ENCODE assay signal across 22 cellular contexts in genomic region chr1:217674330-217674729, GRCh38. TPM values are rescaled to one million over a fixed set of nuclear protein-coding genes. Genes with fewer than 3 reads are reported as not detected.
DNase-seq lines count a peak whose midpoint lies in the region; ATAC-seq and TF ChIP-seq lines count a peak whose summit lies in the region.
"Had no signal": no experiment of that assay in that cellular context is flagged by ENCODE, and none has a peak within 500 bp of the region (broad histone marks: within the 10 kb centered on the region; RNA-seq: fewer than 3 reads in every experiment).

No MANE protein-coding gene starts in this region.

- peak overlapping the region in 2 of 3 experiments; percentile 25 to 36; a peak in 3 of 7 replicates for H3K27ac Mint-ChIP-seq in H9
- H3K27ac Mint-ChIP-seq in stimulated activated effector memory CD8-positive, alpha-beta T cell treated with anti-CD3 and anti-CD28 coated beads, Interleukin-12 subunit alpha, Interleukin-12 subunit beta, amount 100 ng/mL, for 72 hours: no peak overlapping the region
- no peak overlapping the region for H3K27ac Mint-ChIP-seq in T-helper 17 cell
- H3K27ac Mint-ChIP-seq: CD4-positive, alpha-beta T cell had no signal

- H3K23ac ChIP-seq in H9 (ENCODE audit: insufficient read length, low read depth, low read length): no peak overlapping the region

- peak; percentile 43 for ATAC-seq in stimulated activated effector memory CD8-positive, alpha-beta T cell treated with anti-CD3 and anti-CD28 coated beads, Interleukin-12 subunit alpha, Interleukin-12 subunit beta, amount 100 ng/mL, for 72 hours
- ATAC-seq in T-helper 17 cell (no peak), HG02642 (IDR thresholded peaks at IDR 0.05; ENCODE audit: poor library complexity, unreplicated experiment) (no peak)
- ATAC-seq: Panc1 had no signal

- no peak overlapping the region for H2BK5ac ChIP-seq in H9 (ENCODE audit: insufficient read length, low read length)

- TF ChIP-seq CTCF in H9 (conservative IDR thresholded peaks at IDR 0.05) (no peak), coronary artery (IDR thresholded peaks at IDR 0.05) (no peak)

- no peak overlapping the region for H2BK12ac ChIP-seq in H9 (ENCODE audit: insufficient read length, low read depth, low read length)

- H3K9me3 Mint-ChIP-seq in H9: no peaks in the 10 kb centered on the region
- no peaks in the 10 kb centered on the region for H3K9me3 Mint-ChIP-seq in stimulated activated effector memory CD8-positive, alpha-beta T cell treated with anti-CD3 and anti-CD28 coated beads, Interleukin-12 subunit alpha, Interleukin-12 subunit beta, amount 100 ng/mL, for 72 hours
- H3K9me3 Mint-ChIP-seq: CD4-positive, alpha-beta T cell had no signal

- H2BK20ac ChIP-seq in H9 (ENCODE audit: low read depth, low read length, poor library complexity, severe bottlenecking): no peak overlapping the region

- H3K36me3 Mint-ChIP-seq in H9 (ENCODE audit: insufficient read depth in 1 of 3, low read depth in 3 of 3): no peaks in the 10 kb centered on the region
- no peaks in the 10 kb centered on the region for H3K36me3 Mint-ChIP-seq in stimulated activated effector memory CD8-positive, alpha-beta T cell treated with anti-CD3 and anti-CD28 coated beads, Interleukin-12 subunit alpha, Interleukin-12 subunit beta, amount 100 ng/mL, for 72 hours
- H3K36me3 Mint-ChIP-seq in T-helper 17 cell (ENCODE audit: low read depth): peaks cover 2% of the 10 kb centered on the region

- no peaks in the 10 kb centered on the region for H3K79me2 ChIP-seq in H9 (ENCODE audit: insufficient read depth, low read length)

- H3K14ac ChIP-seq in H9 (ENCODE audit: insufficient read depth, low read length): peak overlapping the region; percentile 0; the same call in 1 of the 2 replicates

- H2AK5ac ChIP-seq in H9 (ENCODE audit: insufficient read length, low read length): no peak overlapping the region

- no peak overlapping the region for H2AFZ ChIP-seq in H9 (ENCODE audit: low read length)

- no peak overlapping the region for H3K9ac ChIP-seq in H9 (ENCODE audit: extremely low read depth, insufficient read length, low read length)

- H2BK120ac ChIP-seq in H9 (ENCODE audit: low read depth, low read length, poor library complexity, severe bottlenecking): no peak overlapping the region

- no peak overlapping the region for H3K18ac ChIP-seq in H9 (ENCODE audit: insufficient read length, low read depth, low read length)

- H3K9me3 ChIP-seq in H9 (ENCODE audit: control insufficient read depth, low read depth, low read length) (no peaks in the 10 kb centered on the region), T-helper 17 cell (ENCODE audit: control insufficient read depth, low read length, poor library complexity, severe bottlenecking) (no peaks in the 10 kb centered on the region)
- H3K9me3 ChIP-seq: BE2C, Caco-2, MG63, SJCRH30 had no signal

- H4K8ac ChIP-seq in H9 (replicated peaks; ENCODE audit: insufficient read length, low read depth, low read length): no peak overlapping the region

- H3K27me3 ChIP-seq in H9 (ENCODE audit: insufficient read depth, low read length): no peaks in the 10 kb centered on the region
- H3K27me3 ChIP-seq: BE2C, MG63, SJCRH30 had no signal

- no peak overlapping the region for H2BK15ac ChIP-seq in H9 (ENCODE audit: low read depth, low read length)

- H3K56ac ChIP-seq in H9 (ENCODE audit: insufficient read length, low read depth, low read length): no peak overlapping the region

- no peaks in the 10 kb centered on the region for H3K4me1 ChIP-seq in H9 (ENCODE audit: insufficient read depth, low read length)
- H3K4me1 ChIP-seq: BE2C, Caco-2, SJCRH30 had no signal

- no peak overlapping the region for H3K4me2 ChIP-seq in H9 (ENCODE audit: insufficient read depth, insufficient read length, low read length)

- H3K4me3 Mint-ChIP-seq in H9: no peak overlapping the region
- no peak overlapping the region for H3K4me3 Mint-ChIP-seq in stimulated activated effector memory CD8-positive, alpha-beta T cell treated with anti-CD3 and anti-CD28 coated beads, Interleukin-12 subunit alpha, Interleukin-12 subunit beta, amount 100 ng/mL, for 72 hours
- no peak overlapping the region for H3K4me3 Mint-ChIP-seq in T-helper 17 cell
- H3K4me3 Mint-ChIP-seq: CD4-positive, alpha-beta T cell had no signal

- DNase-seq in H9 (peak; percentile 36), coronary artery (ENCODE audit: low spot score) (peak; percentile 66), iPS-NIHi11 (ENCODE audit: low spot score) (peak; percentile 7), T-helper 17 cell (no peak), GM03348 (ENCODE audit: low spot score) (no peak)
- DNase-seq in stimulated activated effector memory CD8-positive, alpha-beta T cell treated with anti-CD3 and anti-CD28 coated beads, Interleukin-12 subunit alpha, Interleukin-12 subunit beta, amount 100 ng/mL, for 72 hours (ENCODE audit: low spot score in 2 of 2): no peak
- DNase-seq: BE2C; Caco-2; CD4-positive, alpha-beta T cell; DMS 273 treated with DMSO at 0.1 percent for 48 hours; DMS79 treated with DMSO at 0.1 percent for 48 hours; GOT3; MG63; NCI-H1417; NCI-H1694 treated with DMSO at 0.1 percent for 48 hours; NCI-H2081 treated with DMSO at 0.1 percent for 48 hours; NCI-H446; NCI-H526; SJCRH30 had no signal

- H3K79me1 ChIP-seq in H9 (ENCODE audit: insufficient read depth, low read depth, low read length, poor library complexity, severe bottlenecking): no peaks in the 10 kb centered on the region

- no peak overlapping the region for H3K4me3 ChIP-seq in coronary artery
- H3K4me3 ChIP-seq: MG63, SJCRH30 had no signal

- H3K4ac ChIP-seq in H9 (ENCODE audit: low read depth, low read length): no peak overlapping the region

- no peak overlapping the region for H3T11ph ChIP-seq in H9 (ENCODE audit: low read length)

- no CpG with 5 or more reads among the region's 4 CpGs for WGBS in H9 (ENCODE audit: extremely low coverage, insufficient read length, low lambda C conversion rate)

- H3K27ac ChIP-seq in H9 (ENCODE audit: insufficient read length, low read depth, low read length) (no peak overlapping the region), coronary artery (no peak overlapping the region)
- H3K27ac ChIP-seq: SJCRH30 had no signal

- no peak overlapping the region for H4K5ac ChIP-seq in H9 (ENCODE audit: insufficient read length, low read depth, low read length)

- H3K23me2 ChIP-seq in H9 (ENCODE audit: insufficient read length, low read depth, low read length, poor library complexity, severe bottlenecking): no peaks in the 10 kb centered on the region

- H4K91ac ChIP-seq in H9 (ENCODE audit: insufficient read length, low read depth, low read length): no peak overlapping the region

- H4K20me1 ChIP-seq in H9 (ENCODE audit: control insufficient read depth, insufficient read depth, insufficient read length): no peaks in the 10 kb centered on the region

- H3K4me1 Mint-ChIP-seq in H9 (peaks cover 0 to 5% of the 10 kb centered on the region in 2 experiments; a peak in 2 of 4 replicates), T-helper 17 cell (no peaks in the 10 kb centered on the region)
- H3K4me1 Mint-ChIP-seq in stimulated activated effector memory CD8-positive, alpha-beta T cell treated with anti-CD3 and anti-CD28 coated beads, Interleukin-12 subunit alpha, Interleukin-12 subunit beta, amount 100 ng/mL, for 72 hours: no peaks in the 10 kb centered on the region

- H3K27me3 Mint-ChIP-seq in H9 (ENCODE audit: low read depth): no peaks in the 10 kb centered on the region
- peaks cover 36% of the 10 kb centered on the region for H3K27me3 Mint-ChIP-seq in T-helper 17 cell

RNA-seq across cellular contexts. Expression of gene SPATA17, which starts 43.2 kb away (rescaled TPM):
- total RNA-seq in H9 (2021): 0.37 and 0.44 TPM in 2 replicates
- not detected for total RNA-seq in T-helper 17 cell
- total RNA-seq: A673; CD4-positive, alpha-beta T cell had no signal

RNA-seq across cellular contexts. Expression of gene GPATCH2, which starts 43.4 kb away (rescaled TPM):
- total RNA-seq in H9 (2021) (14.3 and 15.9 TPM in 2 replicates), T-helper 17 cell (10 to 100 TPM; 12.8 to 16.1 TPM)

Comparison
In these comparisons a context has a peak if more than half of its experiments do, and no peak if none do; other contexts are left out.
1. DNase-seq: peak in H9 (single experiment), coronary artery (single experiment) and iPS-NIHi11 (single experiment); none in stimulated activated effector memory CD8-positive, alpha-beta T cell treated with anti-CD3 and anti-CD28 coated beads, Interleukin-12 subunit alpha, Interleukin-12 subunit beta, amount 100 ng/mL, for 72 hours (0 of 2), T-helper 17 cell (0 of 3) and GM03348 (single experiment).
2. H3K27ac Mint-ChIP-seq: peak in H9 (2 of 3); none in stimulated activated effector memory CD8-positive, alpha-beta T cell treated with anti-CD3 and anti-CD28 coated beads, Interleukin-12 subunit alpha, Interleukin-12 subunit beta, amount 100 ng/mL, for 72 hours (single experiment) and T-helper 17 cell (single experiment).